In genomic region chr12:66514581-66514980, GRCh38 we compare ENCODE assay signal across 20 cellular contexts.
A peak's percentile ranks its signal among the peaks of the same experiment; 100 is the strongest.
DNase-seq lines count a peak whose midpoint lies in the region; ATAC-seq, FAIRE-seq and TF ChIP-seq lines count a peak whose summit lies in the region.
"Had no signal": no experiment of that assay in that cellular context is flagged by ENCODE, and none has a peak within 500 bp of the region (broad histone marks: within the 10 kb centered on the region; RNA-seq: fewer than 3 reads in every experiment).

No MANE protein-coding gene starts in this region.

- POLR2A ChIA-PET in IMR-90 (lab: Charles Lee; ENCODE audit: unreplicated experiment), result no interaction called here
- POLR2A ChIA-PET in CD8-positive, alpha-beta T cell (lab: Charles Lee), result no interaction called here

- H3K4me2 ChIP-seq in IMR-90 (ENCODE audit: low read depth, low read length), result no peak overlapping the region

- intact Hi-C loops in IMR-90 (cut with micrococcal nuclease), result no loop called here
- intact Hi-C loops in CD8-positive, alpha-beta T cell (cut with DNase I, micrococcal nuclease), result no loop called here

- no peak overlapping the region for H3K56ac ChIP-seq in IMR-90 (ENCODE audit: extremely low read depth, insufficient read depth, low read length)

- H3K27ac ChIP-seq in IMR-90 (ENCODE audit: insufficient read depth, low read length), result no peak overlapping the region
- no peak overlapping the region for H3K27ac ChIP-seq in CD8-positive, alpha-beta T cell (ENCODE audit: low read depth, low read length)
- H3K27ac ChIP-seq: right atrium auricular region had no signal

- TF ChIP-seq RAD21 in IMR-90 (IDR thresholded peaks at IDR 0.05; ENCODE audit: low read length), result no peak

- H3K4ac ChIP-seq in IMR-90 (ENCODE audit: low read depth, low read length), result no peak overlapping the region

- H3K27me3 ChIP-seq in IMR-90 (ENCODE audit: control insufficient read depth, insufficient read depth, low read length) (no peaks in the 10 kb centered on the region), bronchial epithelial cell (ENCODE audit: control insufficient read depth, insufficient read depth, low read length) (no peaks in the 10 kb centered on the region)
- no peaks in the 10 kb centered on the region for H3K27me3 ChIP-seq in CD8-positive, alpha-beta T cell (ENCODE audit: insufficient read depth, low read length)
- H3K27me3 ChIP-seq: right atrium auricular region had no signal

- TF ChIP-seq CTCF in IMR-90 (conservative IDR thresholded peaks at IDR 0.05; ENCODE audit: low read depth, low read length) (no peak), bronchial epithelial cell (IDR thresholded peaks at IDR 0.05; ENCODE audit: insufficient read depth, low read length, severe bottlenecking) (no peak)
- TF ChIP-seq CTCF in CD8-positive, alpha-beta T cell (IDR thresholded peaks at IDR 0.05), result no peak

- no peak overlapping the region for H4K8ac ChIP-seq in IMR-90 (ENCODE audit: low read depth in 2 of 2, low read length in 2 of 2)

- H4K20me1 ChIP-seq in IMR-90 (ENCODE audit: insufficient read depth, low read length), result no peaks in the 10 kb centered on the region

- ATAC-seq in IMR-90 (ENCODE audit: low read depth) (no peak), HG02870 (IDR thresholded peaks at IDR 0.05; ENCODE audit: unreplicated experiment) (no peak)
- no peak for ATAC-seq in CD8-positive, alpha-beta T cell
- ATAC-seq: effector memory CD8-positive, alpha-beta T cell had no signal

- no peak overlapping the region for H3K9ac ChIP-seq in IMR-90 (ENCODE audit: low read depth, low read length)

- DNase-seq in AG08395 (ENCODE audit: low spot score), result peak; percentile 31
- no peak for DNase-seq in IMR-90
- peak; percentile 81 for DNase-seq in bronchial epithelial cell (ENCODE audit: low read depth)
- peak; percentile 21 for DNase-seq in kidney glomerular epithelial cell (lab: John Stamatoyannopoulos, UW)
- no peak for DNase-seq in CD8-positive, alpha-beta T cell
- DNase-seq in LoVo (ENCODE audit: low spot score), result no peak
- no peak for DNase-seq in SK-N-DZ (ENCODE audit: low spot score)
- DNase-seq: activated CD4-positive, CD25-positive, alpha-beta regulatory T cell treated with anti-CD3 and anti-CD28 coated beads, Interleukin-2, amount 50 U/mL, for 72 hours; activated CD8-positive, alpha-beta memory T cell treated with anti-CD3 and anti-CD28 coated beads, Interleukin-2, amount 50 U/mL, for 4 hours; activated naive CD4-positive, alpha-beta T cell; Caco-2; effector memory CD8-positive, alpha-beta T cell; NCI-H146; stimulated activated CD4-positive, alpha-beta T cell treated with anti-CD3 and anti-CD28 coated beads, Interleukin-2, amount 100 ng/mL, for 48 hours had no signal

- no peaks in the 10 kb centered on the region for H3K9me1 ChIP-seq in IMR-90 (ENCODE audit: insufficient read depth, low read length)

- H3K27me3 Mint-ChIP-seq in CD8-positive, alpha-beta T cell (ENCODE audit: low read depth), result no peaks in the 10 kb centered on the region
- H3K27me3 Mint-ChIP-seq: brain, memory B cell had no signal

- H3K36me3 ChIP-seq in IMR-90 (ENCODE audit: control insufficient read depth, insufficient read depth, low read length) (no peaks in the 10 kb centered on the region), bronchial epithelial cell (ENCODE audit: control insufficient read depth, insufficient read depth, low read length) (no peaks in the 10 kb centered on the region)
- H3K36me3 ChIP-seq in CD8-positive, alpha-beta T cell (ENCODE audit: insufficient read depth, low read length), result no peaks in the 10 kb centered on the region
- H3K36me3 ChIP-seq: right atrium auricular region had no signal

- H4K91ac ChIP-seq in IMR-90 (ENCODE audit: insufficient read depth, low read depth, low read length), result no peak overlapping the region

- TF ChIP-seq POLR2A in IMR-90 (IDR thresholded peaks at IDR 0.05; ENCODE audit: low read depth, low read length), result no peak

- H4K5ac ChIP-seq in IMR-90 (ENCODE audit: low read depth, low read length), result no peak overlapping the region

- FAIRE-seq in bronchial epithelial cell (lab: Jason Lieb, UNC), result no peak
- FAIRE-seq: G401.6 had no signal

- in situ Hi-C loops in IMR-90 (cut with MboI; ENCODE audit: low sequenced_read_pairs), result no loop called here

- dilution Hi-C loops in IMR-90 (cut with HindIII; ENCODE audit: low sequenced_read_pairs, unreplicated experiment), result no loop called here

- no peak overlapping the region for H2BK20ac ChIP-seq in IMR-90 (ENCODE audit: low read depth, low read length)

- no peaks in the 10 kb centered on the region for H3K79me1 ChIP-seq in IMR-90 (ENCODE audit: low read depth in 1 of 2, low read length in 2 of 2)

- no peak overlapping the region for H3K18ac ChIP-seq in IMR-90 (ENCODE audit: low read depth, low read length)

- no TSS peak for BruUV-seq in IMR-90 (replicated peaks; lab: Mats Ljungman, UMichigan)

- no peaks in the 10 kb centered on the region for H3K9me3 Mint-ChIP-seq in CD8-positive, alpha-beta T cell
- H3K9me3 Mint-ChIP-seq: effector memory CD8-positive, alpha-beta T cell had no signal

- H2BK5ac ChIP-seq in IMR-90 (ENCODE audit: low read depth, low read length, poor library complexity, severe bottlenecking), result no peak overlapping the region

- H3K9me3 ChIP-seq in IMR-90 (ENCODE audit: control insufficient read depth, insufficient read depth, low read length), result no peaks in the 10 kb centered on the region
- H3K9me3 ChIP-seq in CD8-positive, alpha-beta T cell (ENCODE audit: low read length), result no peaks in the 10 kb centered on the region
- H3K9me3 ChIP-seq: Caco-2, right atrium auricular region had no signal

- WGBS in IMR-90 (ENCODE audit: extremely low coverage in 2 of 2, insufficient read length in 1 of 2), 2 experiments, result no CpG with 5 or more reads among the region's 2 CpGs

- H3K27ac Mint-ChIP-seq in CD8-positive, alpha-beta T cell, result no peak overlapping the region
- H3K27ac Mint-ChIP-seq: brain; effector memory CD8-positive, alpha-beta T cell; memory B cell had no signal

- no peak overlapping the region for H3K14ac ChIP-seq in IMR-90 (replicated peaks; ENCODE audit: low read depth, low read length)

- H3K4me3 ChIP-seq in IMR-90 (ENCODE audit: insufficient read depth, low read depth, low read length) (no peak overlapping the region), bronchial epithelial cell (ENCODE audit: low read depth, low read length) (no peak overlapping the region)
- H3K4me3 ChIP-seq in CD8-positive, alpha-beta T cell (ENCODE audit: low read depth, low read length), result no peak overlapping the region
- H3K4me3 ChIP-seq: right atrium auricular region had no signal

- no peak overlapping the region for H2AK5ac ChIP-seq in IMR-90 (ENCODE audit: low read depth, low read length)

- H2BK120ac ChIP-seq in IMR-90 (ENCODE audit: low read depth, low read length), result no peak overlapping the region

- no peaks in the 10 kb centered on the region for H3K36me3 Mint-ChIP-seq in CD8-positive, alpha-beta T cell
- H3K36me3 Mint-ChIP-seq: memory B cell had no signal

- H2AFZ ChIP-seq in IMR-90 (replicated peaks; ENCODE audit: low read length, poor library complexity), result no peak overlapping the region

- H3K23ac ChIP-seq in IMR-90 (ENCODE audit: low read depth, low read length), result no peak overlapping the region

- H3K4me3 Mint-ChIP-seq in CD8-positive, alpha-beta T cell, result no peak overlapping the region
- H3K4me3 Mint-ChIP-seq: brain; effector memory CD8-positive, alpha-beta T cell; memory B cell; neural crest cell had no signal

- no peak overlapping the region for H2AK9ac ChIP-seq in IMR-90 (replicated peaks; ENCODE audit: low read depth, low read length, poor library complexity)

- CTCF ChIA-PET in IMR-90 (lab: Yijun Ruan, JAX), result no interaction called here
- CTCF ChIA-PET in CD8-positive, alpha-beta T cell (lab: Charles Lee), result no interaction called here

- H3K4me1 ChIP-seq in IMR-90 (ENCODE audit: control insufficient read depth, insufficient read depth, low read length), result no peaks in the 10 kb centered on the region
- H3K4me1 ChIP-seq in CD8-positive, alpha-beta T cell (ENCODE audit: insufficient read depth, low read length), result no peaks in the 10 kb centered on the region
- H3K4me1 ChIP-seq: Caco-2, right atrium auricular region had no signal

- no peak overlapping the region for H2BK15ac ChIP-seq in IMR-90 (ENCODE audit: low read depth, low read length)

- H3K4me1 Mint-ChIP-seq in CD8-positive, alpha-beta T cell (ENCODE audit: low read depth), result no peaks in the 10 kb centered on the region
- H3K4me1 Mint-ChIP-seq: memory B cell had no signal

TF ChIP-seq in IMR-90, 13 proteins besides CTCF, POLR2A, EP300 and RAD21:
- TF ChIP-seq MAFK (IDR thresholded peaks at IDR 0.05; ENCODE audit: low read depth, low read length), result no peak
- TF ChIP-seq RCOR1 (IDR thresholded peaks at IDR 0.05; ENCODE audit: insufficient replicate concordance, low read length), result no peak
- 0 out of 2 replicates have a peak, but pooled peaks have one; percentile 4 for TF ChIP-seq FOS (IDR thresholded peaks at IDR 0.05; ENCODE audit: low read depth, low read length)
- no peak for TF ChIP-seq MAZ (IDR thresholded peaks at IDR 0.05; ENCODE audit: borderline replicate concordance, low read depth, low read length)
- no peak for TF ChIP-seq BHLHE40 (IDR thresholded peaks at IDR 0.05; ENCODE audit: low read depth, low read length)
- TF ChIP-seq CHD1 (IDR thresholded peaks at IDR 0.05; ENCODE audit: low read depth, low read length), result no peak
- no peak for TF ChIP-seq MXI1 (IDR thresholded peaks at IDR 0.05; ENCODE audit: borderline replicate concordance, low read depth, low read length)

Comparison
In these comparisons a context has a peak if more than half of its experiments do, and no peak if none do; other contexts are left out.
1. DNase-seq: peak in AG08395 (single experiment), bronchial epithelial cell (single experiment) and kidney glomerular epithelial cell (single experiment); none in IMR-90 (single experiment), CD8-positive, alpha-beta T cell (0 of 7), LoVo (single experiment) and SK-N-DZ (single experiment).